In genomic region chr19:49231389-49231788, GRCh38 we compare ENCODE assay signal across 18 cellular contexts.
DNase-seq lines count a peak whose midpoint lies in the region; ATAC-seq, FAIRE-seq and TF ChIP-seq lines count a peak whose summit lies in the region.
"Had no signal": no experiment of that assay in that cellular context is flagged by ENCODE, and none has a peak within 500 bp of the region (broad histone marks: within the 10 kb centered on the region; RNA-seq: fewer than 3 reads in every experiment).

No MANE protein-coding gene starts in this region.

- H3K4me3 Mint-ChIP-seq in stimulated activated naive CD8-positive, alpha-beta T cell treated with anti-CD3 and anti-CD28 coated beads, Interleukin-15, amount 100 ng/mL, for 72 hours, result peak overlapping the region; percentile 6 to 16
- H3K4me3 Mint-ChIP-seq: activated naive CD4-positive, alpha-beta T cell treated with anti-CD3 and anti-CD28 coated beads, Interleukin-2, amount 50 U/mL, for 24 hours; nephron progenitor cell had no signal

- FAIRE-seq in frontal cortex (lab: Jason Lieb, UNC), result no peak

- H3K27me3 Mint-ChIP-seq in stimulated activated naive CD8-positive, alpha-beta T cell treated with anti-CD3 and anti-CD28 coated beads, Interleukin-15, amount 100 ng/mL, for 72 hours, result peaks cover 22% of the 10 kb centered on the region

- DNase-seq in cardiac septum (ENCODE audit: low spot score) (peak; percentile 15), right cardiac atrium (no peak), frontal cortex (ENCODE audit: low spot score in 2 of 2) (no peak), ascending aorta (ENCODE audit: low spot score in 2 of 2) (no peak), WERI-Rb-1 (no peak)
- DNase-seq in activated naive CD4-positive, alpha-beta T cell treated with anti-CD3 and anti-CD28 coated beads, Interleukin-2, amount 50 U/mL, for 72 hours (ENCODE audit: low spot score in 2 of 2), result peak; percentile 35 to 74
- DNase-seq in stimulated activated naive CD8-positive, alpha-beta T cell treated with anti-CD3 and anti-CD28 coated beads, Interleukin-15, amount 100 ng/mL, for 72 hours, result peak; percentile 48 to 80
- DNase-seq: dorsolateral prefrontal cortex, glutamatergic neuron, NCI-H2029 treated with DMSO at 0.1 percent for 48 hours, NCI-H510A treated with DMSO at 0.1 percent for 48 hours, nephron progenitor cell, OCI-M1, SIG-M5 had no signal

- peaks cover 27% of the 10 kb centered on the region for H3K4me1 Mint-ChIP-seq in stimulated activated naive CD8-positive, alpha-beta T cell treated with anti-CD3 and anti-CD28 coated beads, Interleukin-15, amount 100 ng/mL, for 72 hours
- H3K4me1 Mint-ChIP-seq: nephron progenitor cell had no signal

- H3K36me3 ChIP-seq in KMS-11 (ENCODE audit: insufficient read depth), result no peaks in the 10 kb centered on the region
- H3K36me3 ChIP-seq in ascending aorta, result no peaks in the 10 kb centered on the region
- H3K36me3 ChIP-seq in WERI-Rb-1, result no peaks in the 10 kb centered on the region
- H3K36me3 ChIP-seq: breast epithelium, esophagus muscularis mucosa had no signal

- ATAC-seq in right cardiac atrium, result no peak
- peak; percentile 86 to 90 for ATAC-seq in activated naive CD4-positive, alpha-beta T cell treated with anti-CD3 and anti-CD28 coated beads, Interleukin-2, amount 50 U/mL, for 72 hours
- ATAC-seq in stimulated activated naive CD8-positive, alpha-beta T cell treated with anti-CD3 and anti-CD28 coated beads, Interleukin-15, amount 100 ng/mL, for 72 hours, result peak; percentile 92

- H3K4me2 ChIP-seq in KMS-11, result peak overlapping the region; percentile 35

- peak overlapping the region in 1 of 2 donors; percentile 33 for H3K27ac Mint-ChIP-seq in activated naive CD4-positive, alpha-beta T cell treated with anti-CD3 and anti-CD28 coated beads, Interleukin-2, amount 50 U/mL, for 72 hours
- H3K27ac Mint-ChIP-seq in stimulated activated naive CD8-positive, alpha-beta T cell treated with anti-CD3 and anti-CD28 coated beads, Interleukin-15, amount 100 ng/mL, for 72 hours, result peak overlapping the region in 1 of 2 donors; percentile 13
- H3K27ac Mint-ChIP-seq: activated naive CD4-positive, alpha-beta T cell treated with anti-CD3 and anti-CD28 coated beads, Interleukin-2, amount 50 U/mL, for 24 hours; nephron progenitor cell had no signal

- H3K27ac ChIP-seq in right cardiac atrium (ENCODE audit: low read length) (no peak overlapping the region), KMS-11 (peak overlapping the region; percentile 4; the same call in 1 of the 2 replicates), ascending aorta (no peak overlapping the region), WERI-Rb-1 (no peak overlapping the region)
- H3K27ac ChIP-seq: breast epithelium, dorsolateral prefrontal cortex, esophagus muscularis mucosa had no signal

- no peak overlapping the region for H3K9ac ChIP-seq in KMS-11

- H3K4me1 ChIP-seq in right cardiac atrium (ENCODE audit: control insufficient read depth, insufficient read depth, low read length) (no peaks in the 10 kb centered on the region), KMS-11 (ENCODE audit: low read depth, poor library complexity, severe bottlenecking) (peaks cover 28% of the 10 kb centered on the region), ascending aorta (no peaks in the 10 kb centered on the region)
- H3K4me1 ChIP-seq: breast epithelium had no signal

- no peak overlapping the region; the same call in 1 of the 2 replicates for H2AFZ ChIP-seq in KMS-11 (ENCODE audit: low read depth)

- H3K4me3 ChIP-seq in right cardiac atrium (ENCODE audit: low read length) (no peak overlapping the region), KMS-11 (IDR thresholded peaks at IDR 0.05; ENCODE audit: insufficient read depth, low read depth, low read length) (no peak overlapping the region), ascending aorta (no peak overlapping the region), WERI-Rb-1 (ENCODE audit: low read depth, low read length) (no peak overlapping the region)
- H3K4me3 ChIP-seq: breast epithelium, dorsolateral prefrontal cortex, esophagus muscularis mucosa had no signal

- H3K9me3 Mint-ChIP-seq in activated naive CD4-positive, alpha-beta T cell treated with anti-CD3 and anti-CD28 coated beads, Interleukin-2, amount 50 U/mL, for 72 hours, result peaks cover 4 to 5% of the 10 kb centered on the region in 2 donors
- peaks cover 4 to 6% of the 10 kb centered on the region in 2 donors for H3K9me3 Mint-ChIP-seq in stimulated activated naive CD8-positive, alpha-beta T cell treated with anti-CD3 and anti-CD28 coated beads, Interleukin-15, amount 100 ng/mL, for 72 hours
- H3K9me3 Mint-ChIP-seq: activated naive CD4-positive, alpha-beta T cell treated with anti-CD3 and anti-CD28 coated beads, Interleukin-2, amount 50 U/mL, for 24 hours had no signal

- no peaks in the 10 kb centered on the region for H3K9me3 ChIP-seq in right cardiac atrium (ENCODE audit: control insufficient read depth, low read length)
- H3K9me3 ChIP-seq in ascending aorta, result no peaks in the 10 kb centered on the region
- H3K9me3 ChIP-seq in WERI-Rb-1 (ENCODE audit: severe bottlenecking), result peaks cover 10% of the 10 kb centered on the region
- H3K9me3 ChIP-seq: breast epithelium, esophagus muscularis mucosa had no signal

- no peak for TF ChIP-seq CTCF in KMS-11 (conservative IDR thresholded peaks at IDR 0.05; ENCODE audit: low read depth, low read length)
- no peak for TF ChIP-seq CTCF in ascending aorta (IDR thresholded peaks at IDR 0.05)
- TF ChIP-seq CTCF in WERI-Rb-1 (IDR thresholded peaks at IDR 0.05; ENCODE audit: low read depth, low read length), result no peak

- H3K27me3 ChIP-seq in right cardiac atrium (ENCODE audit: control insufficient read depth, insufficient read depth) (no peaks in the 10 kb centered on the region), KMS-11 (ENCODE audit: insufficient read depth, low read depth) (no peaks in the 10 kb centered on the region), ascending aorta (no peaks in the 10 kb centered on the region), WERI-Rb-1 (ENCODE audit: insufficient read depth, low read depth, severe bottlenecking) (no peaks in the 10 kb centered on the region)
- H3K27me3 ChIP-seq: breast epithelium, esophagus muscularis mucosa had no signal

- H3K79me2 ChIP-seq in KMS-11 (ENCODE audit: insufficient read depth, low read depth), result no peaks in the 10 kb centered on the region

- H3K36me3 Mint-ChIP-seq in activated naive CD4-positive, alpha-beta T cell treated with anti-CD3 and anti-CD28 coated beads, Interleukin-2, amount 50 U/mL, for 72 hours, result peaks cover 0 to 4% of the 10 kb centered on the region in 2 donors
- H3K36me3 Mint-ChIP-seq: activated naive CD4-positive, alpha-beta T cell treated with anti-CD3 and anti-CD28 coated beads, Interleukin-2, amount 50 U/mL, for 24 hours had no signal

- H4K20me1 ChIP-seq in KMS-11 (ENCODE audit: insufficient read depth), result no peaks in the 10 kb centered on the region

- intact Hi-C loops in cardiac septum (cut with DNase I) (no loop called here), right cardiac atrium (cut with DNase I) (no loop called here), ascending aorta (cut with DNase I) (no loop called here)

- 87% methylated on average over 7 of the region's 7 CpGs for WGBS in right cardiac atrium

Comparison
In these comparisons a context has a peak if more than half of its experiments do, and no peak if none do; other contexts are left out.
1. DNase-seq: peak in cardiac septum (single experiment), activated naive CD4-positive, alpha-beta T cell treated with anti-CD3 and anti-CD28 coated beads, Interleukin-2, amount 50 U/mL, for 72 hours (2 of 2) and stimulated activated naive CD8-positive, alpha-beta T cell treated with anti-CD3 and anti-CD28 coated beads, Interleukin-15, amount 100 ng/mL, for 72 hours (2 of 2); none in right cardiac atrium (0 of 3), frontal cortex (0 of 2), ascending aorta (0 of 2) and WERI-Rb-1 (single experiment).
2. ATAC-seq: peak in activated naive CD4-positive, alpha-beta T cell treated with anti-CD3 and anti-CD28 coated beads, Interleukin-2, amount 50 U/mL, for 72 hours (2 of 2) and stimulated activated naive CD8-positive, alpha-beta T cell treated with anti-CD3 and anti-CD28 coated beads, Interleukin-15, amount 100 ng/mL, for 72 hours (single experiment); none in right cardiac atrium (0 of 2).